ENCODE assay signal across 33 cellular contexts in genomic region chr3:34599595-34599994, GRCh38.
"Had no signal": no experiment of that assay in that cellular context is flagged by ENCODE, and none has a peak within 500 bp of the region (broad histone marks: within the 10 kb centered on the region; RNA-seq: fewer than 3 reads in every experiment).

No MANE protein-coding gene starts in this region.

- H3K9me3 ChIP-seq: adrenal gland, ascending aorta, body of pancreas had no signal

- ATAC-seq: activated naive CD4-positive, alpha-beta T cell treated with anti-CD3 and anti-CD28 coated beads, Interleukin-2, amount 50 U/mL, for 72 hours; activated naive CD8-positive, alpha-beta T cell treated with anti-CD3 and anti-CD28 coated beads, Interleukin-2, amount 50 U/mL, for 24 hours; activated T-cell treated with anti-CD3 and anti-CD28 coated beads, Interleukin-2, amount 50 U/mL, for 4 hours; activated T-cell treated with anti-CD3 and anti-CD28 coated beads, Interleukin-2, amount 50 U/mL, for 72 hours; activated T-helper 17 cell treated with anti-CD3 and anti-CD28 coated beads, Interleukin-2, amount 50 U/mL, for 72 hours; body of pancreas had no signal

- FAIRE-seq: astrocyte, bronchial epithelial cell had no signal

- DNase-seq: activated effector memory CD4-positive, alpha-beta T cell treated with anti-CD3 and anti-CD28 coated beads, Interleukin-2, amount 50 U/mL, for 16 hours; activated effector memory CD4-positive, alpha-beta T cell treated with Interleukin-2 at 50 U/mL for 16 hours; activated gamma-delta T cell; activated gamma-delta T cell treated with Interleukin-2 at 50 U/mL for 16 hours; activated naive CD4-positive, alpha-beta T cell; activated naive CD4-positive, alpha-beta T cell treated with anti-CD3 and anti-CD28 coated beads for 36 hours; activated naive CD4-positive, alpha-beta T cell treated with anti-CD3 and anti-CD28 coated beads, Interleukin-2, amount 10 ng/mL, durations not matched to agents 7 days and 5 days; activated naive CD4-positive, alpha-beta T cell treated with anti-CD3 and anti-CD28 coated beads, Interleukin-2, amount 50 U/mL, for 16 hours; activated naive CD4-positive, alpha-beta T cell treated with Interleukin-2 at 50 U/mL for 16 hours; activated naive CD8-positive, alpha-beta T cell treated with anti-CD3 and anti-CD28 coated beads for 36 hours; activated naive CD8-positive, alpha-beta T cell treated with anti-CD3 and anti-CD28 coated beads, Interleukin-2, amount 10 ng/mL, durations not matched to agents 7 days and 5 days; activated naive CD8-positive, alpha-beta T cell treated with anti-CD3 and anti-CD28 coated beads, Interleukin-2, amount 50 U/mL, for 24 hours; activated T-cell treated with anti-CD3 and anti-CD28 coated beads, Interleukin-2, amount 50 U/mL, for 24 hours; activated T-cell treated with anti-CD3 and anti-CD28 coated beads, Interleukin-2, amount 50 U/mL, for 4 hours; activated T-cell treated with anti-CD3 and anti-CD28 coated beads, Interleukin-2, amount 50 U/mL, for 48 hours; activated T-cell treated with anti-CD3 and anti-CD28 coated beads, Interleukin-2, amount 50 U/mL, for 72 hours; adrenal gland; amniotic stem cell; amygdala; anterior cingulate cortex; aorta; body of pancreas; brain microvascular endothelial cell; caudate nucleus; central memory CD4-positive, alpha-beta T cell; cerebellar nuclear complex had no signal

- H3K36me3 ChIP-seq: adrenal gland, ascending aorta, brain microvascular endothelial cell, breast epithelium, cardiac muscle cell had no signal

- H3K4me1 ChIP-seq: adrenal gland, ascending aorta, body of pancreas, breast epithelium had no signal

- H3K27me3 ChIP-seq: adrenal gland, ascending aorta, body of pancreas, brain microvascular endothelial cell, breast epithelium, cardiac muscle cell had no signal

- H3K27ac ChIP-seq: adrenal gland, ascending aorta, body of pancreas, brain microvascular endothelial cell, breast epithelium, cardiac muscle cell had no signal

- H3K4me3 ChIP-seq: adrenal gland, ascending aorta, body of pancreas, breast epithelium, cardiac muscle cell had no signal
